Comparison of ENCODE assay signal across 20 cellular contexts in genomic region chr3:177579419-177579818, GRCh38.
"Had no signal": no experiment of that assay in that cellular context is flagged by ENCODE, and none has a peak within 500 bp of the region (broad histone marks: within the 10 kb centered on the region; RNA-seq: fewer than 3 reads in every experiment).

No MANE protein-coding gene starts in this region.

- DNase-seq: activated naive CD4-positive, alpha-beta T cell treated with Interleukin-2 at 50 U/mL for 16 hours; activated naive CD8-positive, alpha-beta T cell treated with anti-CD3 and anti-CD28 coated beads for 36 hours; activated T-cell treated with anti-CD3 and anti-CD28 coated beads, Interleukin-2, amount 50 U/mL, for 1 hour; amniotic stem cell; body of pancreas; caudate nucleus; effector CD4-positive, alpha-beta T cell; head of caudate nucleus; hypothalamus; left ventricle myocardium superior; midbrain; natural killer cell; substantia nigra; T1000; thyroid gland had no signal

- H3K36me3 ChIP-seq: esophagus muscularis mucosa, gastroesophageal sphincter, thyroid gland had no signal

- H3K4me3 ChIP-seq: body of pancreas, esophagus muscularis mucosa, gastroesophageal sphincter, thyroid gland had no signal

- FAIRE-seq: endometrium had no signal

- H3K4me1 ChIP-seq: gastroesophageal sphincter had no signal

- H3K27ac ChIP-seq: body of pancreas, esophagus muscularis mucosa, gastroesophageal sphincter, thyroid gland had no signal

- H3K27me3 ChIP-seq: body of pancreas, esophagus muscularis mucosa, gastroesophageal sphincter, thyroid gland had no signal

- ATAC-seq: activated T-helper 17 cell treated with anti-CD3 and anti-CD28 coated beads, Interleukin-2, amount 50 U/mL, for 72 hours; body of pancreas; gastroesophageal sphincter; left ventricle myocardium superior; natural killer cell; WTC11 had no signal

- H3K9me3 ChIP-seq: body of pancreas, esophagus muscularis mucosa, gastroesophageal sphincter, thyroid gland had no signal
